In genomic region chr5:144085381-144085780, GRCh38 we compare ENCODE assay signal across 16 cellular contexts.
A peak's percentile ranks its signal among the peaks of the same experiment; 100 is the strongest.
DNase-seq lines count a peak whose midpoint lies in the region; ATAC-seq, FAIRE-seq and TF ChIP-seq lines count a peak whose summit lies in the region.
"Had no signal": no experiment of that assay in that cellular context is flagged by ENCODE, and none has a peak within 500 bp of the region (broad histone marks: within the 10 kb centered on the region; RNA-seq: fewer than 3 reads in every experiment).

No MANE protein-coding gene starts in this region.

- no peak for TF ChIP-seq EP300 in A549 (IDR thresholded peaks at IDR 0.05)

- no peaks in the 10 kb centered on the region for H3K27me3 ChIP-seq in RWPE2 (ENCODE audit: insufficient read depth, poor library complexity, severe bottlenecking)
- no peaks in the 10 kb centered on the region for H3K27me3 ChIP-seq in foreskin keratinocyte
- H3K27me3 ChIP-seq: BE2C had no signal

- no peak overlapping the region for H3K4me3 ChIP-seq in A549
- H3K4me3 ChIP-seq in RWPE2 (ENCODE audit: severe bottlenecking) = no peak overlapping the region

- POLR2A ChIA-PET in A549 (lab: Yijun Ruan, JAX) = no interaction called here

- CTCF ChIA-PET in A549 (lab: Yijun Ruan, JAX) = no interaction called here

- ATAC-seq in A549 (no peak), RWPE2 (ENCODE audit: low read depth) (peak; percentile 69), foreskin keratinocyte (peak; percentile 53), GM21825 (IDR thresholded peaks at IDR 0.05; ENCODE audit: unreplicated experiment) (no peak)

- no peak for DNase-seq in A549 (ENCODE audit: low read depth in 1 of 2, low spot score in 1 of 2)
- peak; percentile 43 for DNase-seq in HCEC 1CT
- no peak for DNase-seq in RWPE2 (ENCODE audit: low spot score)
- peak in 1 of 2 donors; percentile 36 for DNase-seq in foreskin keratinocyte
- DNase-seq in ACHN = no peak
- DNase-seq in HuH-7.5 (ENCODE audit: low spot score) = no peak
- DNase-seq: 8988T; BE2C; CD4-positive, alpha-beta memory T cell; DMS79; GOT3; H9 had no signal

- no peaks in the 10 kb centered on the region for H3K36me3 ChIP-seq in RWPE2 (ENCODE audit: low read depth)
- H3K36me3 ChIP-seq: BE2C had no signal

- WGBS in A549 (ENCODE audit: missing lambda C conversion rate) = 57% methylated on average over 3 of the region's 3 CpGs

- H3K9me3 ChIP-seq in A549 (no peaks in the 10 kb centered on the region), RWPE2 (ENCODE audit: severe bottlenecking) (no peaks in the 10 kb centered on the region)
- H3K9me3 ChIP-seq: BE2C had no signal

- no peak overlapping the region for H3K4me2 ChIP-seq in A549

- H3K4me1 ChIP-seq in A549 = no peaks in the 10 kb centered on the region
- H3K4me1 ChIP-seq in RWPE2 (ENCODE audit: insufficient read depth, poor library complexity, severe bottlenecking) = peaks cover 23% of the 10 kb centered on the region
- peaks cover 15% of the 10 kb centered on the region for H3K4me1 ChIP-seq in foreskin keratinocyte
- H3K4me1 ChIP-seq: BE2C had no signal

- TF ChIP-seq CTCF in A549 (IDR thresholded peaks at IDR 0.05) (no peak), RWPE2 (IDR thresholded peaks at IDR 0.05; ENCODE audit: poor library complexity, severe bottlenecking) (no peak), foreskin keratinocyte (conservative IDR thresholded peaks at IDR 0.05) (no peak)

- H3K27ac ChIP-seq in A549 (no peak overlapping the region), RWPE2 (ENCODE audit: poor library complexity, severe bottlenecking) (peak overlapping the region; percentile 32), foreskin keratinocyte (no peak overlapping the region)
- H3K27ac ChIP-seq: C4-2B had no signal

- FAIRE-seq in A549 (lab: Jason Lieb, UNC) = peak; percentile 13
- FAIRE-seq: G401.6, GM12891 had no signal

- in situ Hi-C loops in ACHN (cut with HindIII; ENCODE audit: low pct_ligation_motif_present, low pct_unique_long_range_greater_than_20kb, low sequenced_read_pairs) = no loop called here

- TF ChIP-seq POLR2A in A549 (IDR thresholded peaks at IDR 0.05; ENCODE audit: low read length) = no peak

- no peak for TF ChIP-seq RAD21 in A549 (conservative IDR thresholded peaks at IDR 0.05 in 1 of 2, IDR thresholded peaks at IDR 0.05 in 1 of 2)

TF ChIP-seq in A549, 52 proteins besides CTCF, POLR2A, EP300 and RAD21:
- no peak for TF ChIP-seq HEYL (CRISPR knock-in tag; IDR thresholded peaks at IDR 0.05)
- TF ChIP-seq HES2 (IDR thresholded peaks at IDR 0.05) = no peak
- no peak for TF ChIP-seq CHD4 (IDR thresholded peaks at IDR 0.05; ENCODE audit: borderline replicate concordance)
- no peak for TF ChIP-seq JUN (IDR thresholded peaks at IDR 0.05)
- no peak for TF ChIP-seq MAFK (IDR thresholded peaks at IDR 0.05; ENCODE audit: partially characterized antibody)

Comparison
In these comparisons a context has a peak if more than half of its experiments do, and no peak if none do; other contexts are left out.
1. ATAC-seq: peak in RWPE2 (single experiment) and foreskin keratinocyte (single experiment); none in A549 (0 of 2) and GM21825 (single experiment).